Comparison of ENCODE assay signal across 19 cellular contexts in genomic region chr14:82412545-82412944, GRCh38.
DNase-seq lines count a peak whose midpoint lies in the region; ATAC-seq and TF ChIP-seq lines count a peak whose summit lies in the region.
"Had no signal": no experiment of that assay in that cellular context is flagged by ENCODE, and none has a peak within 500 bp of the region (broad histone marks: within the 10 kb centered on the region; RNA-seq: fewer than 3 reads in every experiment).

No MANE protein-coding gene starts in this region.

- POLR2A ChIA-PET in CD8-positive, alpha-beta memory T cell (lab: Charles Lee), result no interaction called here

- H3K36me3 ChIP-seq in CD8-positive, alpha-beta memory T cell (ENCODE audit: insufficient read depth, low read length), result no peaks in the 10 kb centered on the region
- H3K36me3 ChIP-seq: MG63 had no signal

- H3K27ac Mint-ChIP-seq in HFFc6, result no peak overlapping the region
- H3K27ac Mint-ChIP-seq in CD8-positive, alpha-beta memory T cell, result no peak overlapping the region
- H3K27ac Mint-ChIP-seq: CD4-positive, alpha-beta memory T cell had no signal

- H3K36me3 Mint-ChIP-seq in HFFc6 (ENCODE audit: low read depth), result no peaks in the 10 kb centered on the region
- H3K36me3 Mint-ChIP-seq in CD8-positive, alpha-beta memory T cell, result no peaks in the 10 kb centered on the region
- H3K36me3 Mint-ChIP-seq: CD4-positive, alpha-beta memory T cell had no signal

- H3K27me3 Mint-ChIP-seq in HFFc6 (ENCODE audit: insufficient read depth), result no peaks in the 10 kb centered on the region
- H3K27me3 Mint-ChIP-seq in CD8-positive, alpha-beta memory T cell, result no peaks in the 10 kb centered on the region
- H3K27me3 Mint-ChIP-seq: CD4-positive, alpha-beta memory T cell had no signal

- no peak overlapping the region for H3K4me3 Mint-ChIP-seq in HFFc6
- H3K4me3 Mint-ChIP-seq in CD8-positive, alpha-beta memory T cell, result no peak overlapping the region
- H3K4me3 Mint-ChIP-seq: CD4-positive, alpha-beta memory T cell had no signal

- H3K4me3 ChIP-seq in CD8-positive, alpha-beta memory T cell (ENCODE audit: low read length), result no peak overlapping the region
- H3K4me3 ChIP-seq: MG63, PC-9 had no signal

- DNase-seq in SIG-M5 treated with dmso at 0.1 percent for 504 hours (lab: John Stamatoyannopoulos, UW; ENCODE audit: unreplicated experiment) (peak; percentile 10), SIG-M5 (lab: John Stamatoyannopoulos, UW) (no peak), NOMO-1 treated with dmso at 0.1 percent for 144 hours (lab: John Stamatoyannopoulos, UW; ENCODE audit: unreplicated experiment) (peak; percentile 12), DMS79 treated with DMSO at 0.1 percent for 48 hours (lab: John Stamatoyannopoulos, UW) (no peak), pons (ENCODE audit: low spot score) (no peak), HFFc6 (no peak)
- no peak for DNase-seq in CD8-positive, alpha-beta memory T cell
- DNase-seq: 8988T; CD4-positive, alpha-beta memory T cell; IMR-90; Karpas-422; MG63; NCI-H1436; NCI-H2081; NCI-H2227 treated with DMSO at 0.1 percent for 48 hours; NCI-H524 treated with DMSO at 0.1 percent for 48 hours; PC-9; T-helper 9 cell had no signal

- no peaks in the 10 kb centered on the region for H3K4me1 ChIP-seq in CD8-positive, alpha-beta memory T cell (ENCODE audit: insufficient read depth, low read length)

- peaks cover 6% of the 10 kb centered on the region for H3K9me3 ChIP-seq in CD8-positive, alpha-beta memory T cell (ENCODE audit: low read length)
- H3K9me3 ChIP-seq: MG63 had no signal

- no peaks in the 10 kb centered on the region for H3K4me1 Mint-ChIP-seq in HFFc6 (ENCODE audit: low read depth)
- H3K4me1 Mint-ChIP-seq in CD8-positive, alpha-beta memory T cell, result no peaks in the 10 kb centered on the region
- H3K4me1 Mint-ChIP-seq: CD4-positive, alpha-beta memory T cell had no signal

- H3K27ac ChIP-seq in CD8-positive, alpha-beta memory T cell (ENCODE audit: low read depth, low read length), result no peak overlapping the region
- H3K27ac ChIP-seq: PC-9 had no signal

- no peak for TF ChIP-seq CTCF in HFFc6 (IDR thresholded peaks at IDR 0.05)

- H3K27me3 ChIP-seq in CD8-positive, alpha-beta memory T cell (ENCODE audit: insufficient read depth, low read length, poor library complexity, severe bottlenecking), result no peaks in the 10 kb centered on the region
- H3K27me3 ChIP-seq: MG63 had no signal

- peaks cover 52% of the 10 kb centered on the region for H3K9me3 Mint-ChIP-seq in HFFc6
- peaks cover 3 to 34% (median 20%) of the 10 kb centered on the region in 5 donors for H3K9me3 Mint-ChIP-seq in CD8-positive, alpha-beta memory T cell

- peak; percentile 54 for ATAC-seq in HG03432 (IDR thresholded peaks at IDR 0.05; ENCODE audit: unreplicated experiment)

- CTCF ChIA-PET in CD8-positive, alpha-beta memory T cell (lab: Charles Lee), result no interaction called here

Comparison
In these comparisons a context has a peak if more than half of its experiments do, and no peak if none do; other contexts are left out.
1. DNase-seq: peak in SIG-M5 treated with dmso at 0.1 percent for 504 hours (single experiment) and NOMO-1 treated with dmso at 0.1 percent for 144 hours (single experiment); none in SIG-M5 (single experiment), DMS79 treated with DMSO at 0.1 percent for 48 hours (single experiment), pons (single experiment), HFFc6 (single experiment) and CD8-positive, alpha-beta memory T cell (0 of 5).